23 cellular contexts compared by ENCODE assay signal in genomic region chr7:150361807-150362621, GRCh38. TPM values are rescaled to one million over a fixed set of nuclear protein-coding genes. Genes with fewer than 3 reads are reported as not detected.
DNase-seq lines count a peak whose midpoint lies in the region; ATAC-seq and TF ChIP-seq lines count a peak whose summit lies in the region.
"Had no signal": no experiment of that assay in that cellular context is flagged by ENCODE, and none has a peak within 500 bp of the region (broad histone marks: within the 10 kb centered on the region; RNA-seq: fewer than 3 reads in every experiment).

No MANE protein-coding gene starts in this region.

- no peaks in the 10 kb centered on the region for H3K36me3 ChIP-seq in DND-41 (ENCODE audit: insufficient read depth, low read length)
- H3K36me3 ChIP-seq in rectal smooth muscle tissue (ENCODE audit: control insufficient read depth, insufficient read depth, low read length) = no peaks in the 10 kb centered on the region
- H3K36me3 ChIP-seq: right atrium auricular region, tibial artery had no signal

- peaks cover 5% of the 10 kb centered on the region for H3K4me1 Mint-ChIP-seq in progenitor cell of endocrine pancreas (ENCODE audit: low read depth)

- POLR2A ChIA-PET in HEK293T (lab: Yijun Ruan, JAX) = interaction anchor here (0.6 to 3.6 kb wide), 4 partner anchors 16 to 43 kb away, joined by 3 to 10 read pairs (median 4); partner anchors contain the start of genes ACTR3C and LRRC61

- CTCF ChIA-PET in HEK293T (lab: Yijun Ruan, JAX) = interaction anchor here (1.2 to 1.5 kb wide), 2 partner anchors 16 to 44 kb away, joined by 3 read pairs; a partner anchor contains a TSS

- H3K4me3 Mint-ChIP-seq in progenitor cell of endocrine pancreas (ENCODE audit: low read depth) = no peak overlapping the region
- H3K4me3 Mint-ChIP-seq: activated CD8-positive, alpha-beta T cell treated with anti-CD3 and anti-CD28 coated beads, Interleukin-2, amount 10 ng/mL, durations not matched to agents 7 days and 5 days; activated naive CD8-positive, alpha-beta T cell treated with anti-CD3 and anti-CD28 coated beads for 36 hours had no signal

- no peaks in the 10 kb centered on the region for H3K36me3 Mint-ChIP-seq in progenitor cell of endocrine pancreas (ENCODE audit: insufficient read depth)

- peak overlapping the region; percentile 19 to 59 for H3K4me3 ChIP-seq in DND-41 (ENCODE audit: low read depth in 1 of 2, low read length in 2 of 2)
- no peak overlapping the region for H3K4me3 ChIP-seq in rectal smooth muscle tissue (ENCODE audit: low read length)
- H3K4me3 ChIP-seq: body of pancreas, GM23248, right atrium auricular region, tibial artery had no signal

- H3K27me3 Mint-ChIP-seq in progenitor cell of endocrine pancreas = peaks cover 14% of the 10 kb centered on the region
- H3K27me3 Mint-ChIP-seq: activated naive CD8-positive, alpha-beta T cell treated with anti-CD3 and anti-CD28 coated beads for 36 hours had no signal

- H2AFZ ChIP-seq in DND-41 (ENCODE audit: low read depth, low read length) = no peak overlapping the region
- H2AFZ ChIP-seq: GM23248 had no signal

- 0 out of 3 replicates have a peak, but pooled peaks have one; percentile 8 for ATAC-seq in DND-41 (ENCODE audit: insufficient read depth, low read depth)
- ATAC-seq in HG02623 (IDR thresholded peaks at IDR 0.05; ENCODE audit: unreplicated experiment) = no peak
- ATAC-seq: activated CD8-positive, alpha-beta T cell treated with anti-CD3 and anti-CD28 coated beads, Interleukin-2, amount 10 ng/mL, durations not matched to agents 7 days and 5 days; body of pancreas; foreskin keratinocyte; PC-3 had no signal

- H4K20me1 ChIP-seq in DND-41 (ENCODE audit: insufficient read depth, low read length) = no peaks in the 10 kb centered on the region

- peak; percentile 56 for DNase-seq in DND-41
- DNase-seq in HEK293T (ENCODE audit: extremely low spot score) = no peak
- peak; percentile 82 for DNase-seq in left kidney (ENCODE audit: low read depth, low spot score)
- no peak for DNase-seq in GM20000 (ENCODE audit: low spot score)
- no peak for DNase-seq in progenitor cell of endocrine pancreas (ENCODE audit: low spot score, unreplicated experiment)
- DNase-seq: activated CD8-positive, alpha-beta T cell treated with anti-CD3 and anti-CD28 coated beads, Interleukin-2, amount 10 ng/mL, durations not matched to agents 7 days and 5 days; activated naive CD8-positive, alpha-beta T cell treated with anti-CD3 and anti-CD28 coated beads for 36 hours; AML-193; body of pancreas; Calu3; foreskin keratinocyte; GM23248; kidney; NCI-H748 treated with DMSO at 0.1 percent for 48 hours; PC-3; stimulated activated naive CD4-positive, alpha-beta T cell treated with Interleukin-2 at 50 U/mL for 16 hours; tibial artery had no signal

- no peak overlapping the region for H3K27ac Mint-ChIP-seq in progenitor cell of endocrine pancreas
- H3K27ac Mint-ChIP-seq: activated CD8-positive, alpha-beta T cell treated with anti-CD3 and anti-CD28 coated beads, Interleukin-2, amount 10 ng/mL, durations not matched to agents 7 days and 5 days; activated naive CD8-positive, alpha-beta T cell treated with anti-CD3 and anti-CD28 coated beads for 36 hours had no signal

- H3K4me1 ChIP-seq in DND-41 (ENCODE audit: insufficient read depth, low read length) = peaks cover 99% of the 10 kb centered on the region
- no peaks in the 10 kb centered on the region for H3K4me1 ChIP-seq in rectal smooth muscle tissue (ENCODE audit: control insufficient read depth, insufficient read depth, low read length)
- H3K4me1 ChIP-seq: foreskin keratinocyte, tibial artery had no signal

- peaks cover 78% of the 10 kb centered on the region for H3K79me2 ChIP-seq in DND-41 (ENCODE audit: insufficient read depth, low read length)

- no peak for TF ChIP-seq CTCF in DND-41 (IDR thresholded peaks at IDR 0.05; ENCODE audit: borderline replicate concordance, extremely low read depth, low read length, poor library complexity, severe bottlenecking)
- no peak for TF ChIP-seq CTCF in GM20000 (IDR thresholded peaks at IDR 0.05; ENCODE audit: extremely low read depth, missing control alignments)
- TF ChIP-seq CTCF in progenitor cell of endocrine pancreas (IDR thresholded peaks at IDR 0.05; ENCODE audit: unreplicated experiment) = no peak

- H3K27ac ChIP-seq in DND-41 (ENCODE audit: low read length) (peak overlapping the region; percentile 97), rectal smooth muscle tissue (ENCODE audit: low read depth, low read length) (peak overlapping the region; percentile 48)
- H3K27ac ChIP-seq: body of pancreas, epithelial cell of prostate, foreskin keratinocyte, GM23248, tibial artery had no signal

- peak overlapping the region; percentile 95 for H3K9ac ChIP-seq in DND-41 (ENCODE audit: low read depth, low read length)
- H3K9ac ChIP-seq in rectal smooth muscle tissue (ENCODE audit: low read length) = no peak overlapping the region
- H3K9ac ChIP-seq: GM23248 had no signal

- H3K27me3 ChIP-seq in DND-41 (ENCODE audit: insufficient read depth, low read length, poor library complexity) (no peaks in the 10 kb centered on the region), rectal smooth muscle tissue (ENCODE audit: control insufficient read depth, insufficient read depth, low read length) (no peaks in the 10 kb centered on the region)
- H3K27me3 ChIP-seq: body of pancreas, right atrium auricular region, tibial artery had no signal

- no peaks in the 10 kb centered on the region for H3K9me3 Mint-ChIP-seq in progenitor cell of endocrine pancreas (ENCODE audit: low read depth)

- H3K4me2 ChIP-seq in DND-41 (ENCODE audit: insufficient read depth, low read length) = peak overlapping the region; percentile 71

- H3K9me3 ChIP-seq in DND-41 (ENCODE audit: insufficient read depth, low read length, severe bottlenecking) = no peaks in the 10 kb centered on the region
- H3K9me3 ChIP-seq: body of pancreas, right atrium auricular region, tibial artery had no signal

TF ChIP-seq in HEK293T, 16 proteins besides CTCF, POLR2A, EP300 and RAD21:
- TF ChIP-seq L3MBTL2 (conservative IDR thresholded peaks at IDR 0.05) (no peak; the same call in 1 of the 2 replicates), PKNOX1 (IDR thresholded peaks at IDR 0.05) (peak; percentile 63), HDGF (IDR thresholded peaks at IDR 0.05; ENCODE audit: borderline replicate concordance) (no peak), ZNF384 (IDR thresholded peaks at IDR 0.05) (no peak), LEF1 (IDR thresholded peaks at IDR 0.05; ENCODE audit: borderline replicate concordance) (peak; percentile 51; the same call in 1 of the 2 replicates), CTBP1 (IDR thresholded peaks at IDR 0.05; ENCODE audit: borderline replicate concordance) (no peak)

RNA-seq across cellular contexts. Expression of gene REPIN1, which starts 6.6 kb away (rescaled TPM):
- 148 and 153 TPM in 2 replicates for total RNA-seq in progenitor cell of endocrine pancreas

RNA-seq across cellular contexts. Expression of gene ZNF775, which starts 17.1 kb away (rescaled TPM):
- 10.8 and 13.4 TPM in 2 replicates for total RNA-seq in progenitor cell of endocrine pancreas

RNA-seq across cellular contexts. Expression of gene RARRES2, which starts 20.6 kb away (rescaled TPM):
- 19.0 and 20.2 TPM in 2 replicates for total RNA-seq in progenitor cell of endocrine pancreas
- total RNA-seq: activated CD8-positive, alpha-beta T cell treated with anti-CD3 and anti-CD28 coated beads, Interleukin-2, amount 10 ng/mL, durations not matched to agents 7 days and 5 days; activated naive CD8-positive, alpha-beta T cell treated with anti-CD3 and anti-CD28 coated beads for 36 hours; foreskin keratinocyte; GM23248; SK-MEL-5 had no signal

RNA-seq across cellular contexts. Expression of gene ACTR3C, which starts 38.7 kb away (rescaled TPM):
- total RNA-seq in progenitor cell of endocrine pancreas = 2.3 and 3.3 TPM in 2 replicates
- total RNA-seq: GM23248, SK-MEL-5 had no signal

RNA-seq across cellular contexts. Expression of gene LRRC61, which starts 38.9 kb away (rescaled TPM):
- total RNA-seq in progenitor cell of endocrine pancreas = 28.1 and 28.3 TPM in 2 replicates
- total RNA-seq: G401, GM23248, SK-MEL-5 had no signal

Comparison
In these comparisons a context has a peak if more than half of its experiments do, and no peak if none do; other contexts are left out.
1. DNase-seq: peak in DND-41 (single experiment) and left kidney (single experiment); none in HEK293T (single experiment), GM20000 (single experiment) and progenitor cell of endocrine pancreas (single experiment).